Comparison of ENCODE assay signal across 21 cellular contexts in genomic region chr13:27970382-27971235, GRCh38. TPM values are rescaled to one million over a fixed set of nuclear protein-coding genes. Genes with fewer than 3 reads are reported as not detected.
DNase-seq lines count a peak whose midpoint lies in the region; ATAC-seq and TF ChIP-seq lines count a peak whose summit lies in the region.
"Had no signal": no experiment of that assay in that cellular context is flagged by ENCODE, and none has a peak within 500 bp of the region (broad histone marks: within the 10 kb centered on the region; RNA-seq: fewer than 3 reads in every experiment).

No MANE protein-coding gene starts in this region.

- no peak for ATAC-seq in naive B cell (ENCODE audit: low read depth in 2 of 2)
- no peak for ATAC-seq in stimulated activated naive B cell treated with anti-CD40 and anti-IgM and Interleukin-4, amounts not matched to agents 10 μg/mL and 1 μg/mL and 100 μg/mL, for 72 hours (replicated peaks)
- no peak for ATAC-seq in activated CD8-positive, alpha-beta T cell treated with anti-CD3 and anti-CD28 coated beads, Interleukin-2, amount 10 ng/mL, durations not matched to agents 7 days and 5 days
- ATAC-seq: left cardiac atrium, right cardiac atrium had no signal

- intact Hi-C loops in activated T-helper 2 cell treated with anti-CD3 and anti-CD28 coated beads, Interferon-gamma antibody, Interleukin-2, Interleukin-4, amounts not matched to agents 10 μg/mL and 5 μg/mL and 100 μg/mL, durations not matched to agents 14 hours and 24 hours and 36 hours (cut with micrococcal nuclease) = loop anchor here (2.0 kb wide), 2 partner anchors 16 to 176 kb away; no protein-coding TSS in a partner anchor

- H3K4me1 Mint-ChIP-seq in IgD-negative memory B cell = peaks cover 15 to 22% (median 19%) of the 10 kb centered on the region in 3 donors
- H3K4me1 Mint-ChIP-seq in glutamatergic neuron (ENCODE audit: low read depth, unreplicated experiment) = peaks cover 21% of the 10 kb centered on the region
- H3K4me1 Mint-ChIP-seq in naive B cell = peaks cover 38 to 52% (median 46%) of the 10 kb centered on the region in 3 donors
- peaks cover 36 to 59% of the 10 kb centered on the region in 2 donors for H3K4me1 Mint-ChIP-seq in stimulated activated naive B cell treated with anti-CD40 and anti-IgM and Interleukin-4, amounts not matched to agents 10 μg/mL and 1 μg/mL and 100 μg/mL, for 72 hours
- peaks cover 3% of the 10 kb centered on the region for H3K4me1 Mint-ChIP-seq in activated T-helper 2 cell treated with anti-CD3 and anti-CD28 coated beads, Interferon-gamma antibody, Interleukin-2, Interleukin-4, amounts not matched to agents 10 μg/mL and 5 μg/mL and 100 μg/mL, durations not matched to agents 14 hours and 24 hours and 36 hours (ENCODE audit: low read depth)
- H3K4me1 Mint-ChIP-seq in activated CD8-positive, alpha-beta T cell treated with anti-CD3 and anti-CD28 coated beads, Interleukin-2, amount 10 ng/mL, durations not matched to agents 7 days and 5 days (ENCODE audit: low read depth) = peaks cover 6% of the 10 kb centered on the region

- H3K4me3 Mint-ChIP-seq in IgD-negative memory B cell = peak overlapping the region in 2 of 4 donors; percentile 65 to 68
- no peak overlapping the region for H3K4me3 Mint-ChIP-seq in glutamatergic neuron (ENCODE audit: unreplicated experiment)
- peak overlapping the region in 5 of 8 donors; percentile 31 to 61 (median 56) for H3K4me3 Mint-ChIP-seq in naive B cell
- H3K4me3 Mint-ChIP-seq in stimulated activated naive B cell treated with anti-CD40 and anti-IgM and Interleukin-4, amounts not matched to agents 10 μg/mL and 1 μg/mL and 100 μg/mL, for 72 hours = peak overlapping the region; percentile 17 to 32
- no peak overlapping the region for H3K4me3 Mint-ChIP-seq in activated T-helper 2 cell treated with anti-CD3 and anti-CD28 coated beads, Interferon-gamma antibody, Interleukin-2, Interleukin-4, amounts not matched to agents 10 μg/mL and 5 μg/mL and 100 μg/mL, durations not matched to agents 14 hours and 24 hours and 36 hours (ENCODE audit: low read depth)
- H3K4me3 Mint-ChIP-seq in activated CD8-positive, alpha-beta T cell treated with anti-CD3 and anti-CD28 coated beads, Interleukin-2, amount 10 ng/mL, durations not matched to agents 7 days and 5 days = no peak overlapping the region
- H3K4me3 Mint-ChIP-seq: activated CD4-positive, alpha-beta memory T cell treated with anti-CD3 and anti-CD28 coated beads for 36 hours; activated naive CD8-positive, alpha-beta T cell treated with anti-CD3 and anti-CD28 coated beads, Interleukin-2, amount 10 ng/mL, durations not matched to agents 7 days and 5 days had no signal

- TF ChIP-seq CTCF in glutamatergic neuron (IDR thresholded peaks at IDR 0.05; ENCODE audit: partially characterized antibody, unreplicated experiment) = no peak

- H3K36me3 Mint-ChIP-seq in IgD-negative memory B cell (no peaks in the 10 kb centered on the region), glutamatergic neuron (ENCODE audit: unreplicated experiment) (no peaks in the 10 kb centered on the region), naive B cell (no peaks in the 10 kb centered on the region)
- H3K36me3 Mint-ChIP-seq in stimulated activated naive B cell treated with anti-CD40 and anti-IgM and Interleukin-4, amounts not matched to agents 10 μg/mL and 1 μg/mL and 100 μg/mL, for 72 hours = no peaks in the 10 kb centered on the region
- H3K36me3 Mint-ChIP-seq in activated T-helper 2 cell treated with anti-CD3 and anti-CD28 coated beads, Interferon-gamma antibody, Interleukin-2, Interleukin-4, amounts not matched to agents 10 μg/mL and 5 μg/mL and 100 μg/mL, durations not matched to agents 14 hours and 24 hours and 36 hours (ENCODE audit: low read depth) = no peaks in the 10 kb centered on the region
- H3K36me3 Mint-ChIP-seq in activated CD8-positive, alpha-beta T cell treated with anti-CD3 and anti-CD28 coated beads, Interleukin-2, amount 10 ng/mL, durations not matched to agents 7 days and 5 days (ENCODE audit: low read depth) = peaks cover 2% of the 10 kb centered on the region
- H3K36me3 Mint-ChIP-seq: activated CD4-positive, alpha-beta memory T cell treated with anti-CD3 and anti-CD28 coated beads for 36 hours; activated naive CD8-positive, alpha-beta T cell treated with anti-CD3 and anti-CD28 coated beads, Interleukin-2, amount 10 ng/mL, durations not matched to agents 7 days and 5 days had no signal

- peak overlapping the region in 2 of 3 donors; percentile 46 to 62 for H3K27ac Mint-ChIP-seq in IgD-negative memory B cell
- H3K27ac Mint-ChIP-seq in glutamatergic neuron (ENCODE audit: unreplicated experiment) = no peak overlapping the region
- peak overlapping the region in 2 of 6 donors; percentile 24 to 65 for H3K27ac Mint-ChIP-seq in naive B cell
- peak overlapping the region; percentile 75 for H3K27ac Mint-ChIP-seq in stimulated activated naive B cell treated with anti-CD40 and anti-IgM and Interleukin-4, amounts not matched to agents 10 μg/mL and 1 μg/mL and 100 μg/mL, for 72 hours
- no peak overlapping the region for H3K27ac Mint-ChIP-seq in activated T-helper 2 cell treated with anti-CD3 and anti-CD28 coated beads, Interferon-gamma antibody, Interleukin-2, Interleukin-4, amounts not matched to agents 10 μg/mL and 5 μg/mL and 100 μg/mL, durations not matched to agents 14 hours and 24 hours and 36 hours
- no peak overlapping the region for H3K27ac Mint-ChIP-seq in activated CD8-positive, alpha-beta T cell treated with anti-CD3 and anti-CD28 coated beads, Interleukin-2, amount 10 ng/mL, durations not matched to agents 7 days and 5 days
- H3K27ac Mint-ChIP-seq: activated CD4-positive, alpha-beta memory T cell treated with anti-CD3 and anti-CD28 coated beads for 36 hours had no signal

- H3K9me3 Mint-ChIP-seq in IgD-negative memory B cell (peaks cover 0 to 1% (median 0%) of the 10 kb centered on the region in 3 donors), glutamatergic neuron (ENCODE audit: unreplicated experiment) (peaks cover 26% of the 10 kb centered on the region), naive B cell (peaks cover 0 to 3% (median 0%) of the 10 kb centered on the region in 7 donors)
- no peaks in the 10 kb centered on the region for H3K9me3 Mint-ChIP-seq in stimulated activated naive B cell treated with anti-CD40 and anti-IgM and Interleukin-4, amounts not matched to agents 10 μg/mL and 1 μg/mL and 100 μg/mL, for 72 hours
- H3K9me3 Mint-ChIP-seq in activated T-helper 2 cell treated with anti-CD3 and anti-CD28 coated beads, Interferon-gamma antibody, Interleukin-2, Interleukin-4, amounts not matched to agents 10 μg/mL and 5 μg/mL and 100 μg/mL, durations not matched to agents 14 hours and 24 hours and 36 hours = no peaks in the 10 kb centered on the region
- H3K9me3 Mint-ChIP-seq in activated CD8-positive, alpha-beta T cell treated with anti-CD3 and anti-CD28 coated beads, Interleukin-2, amount 10 ng/mL, durations not matched to agents 7 days and 5 days (ENCODE audit: insufficient read depth) = no peaks in the 10 kb centered on the region
- H3K9me3 Mint-ChIP-seq: activated CD4-positive, alpha-beta memory T cell treated with anti-CD3 and anti-CD28 coated beads for 36 hours; activated naive CD8-positive, alpha-beta T cell treated with anti-CD3 and anti-CD28 coated beads, Interleukin-2, amount 10 ng/mL, durations not matched to agents 7 days and 5 days had no signal

- H3K27me3 Mint-ChIP-seq in IgD-negative memory B cell (peaks cover 74% of the 10 kb centered on the region), glutamatergic neuron (ENCODE audit: unreplicated experiment) (peaks cover 46% of the 10 kb centered on the region), naive B cell (peaks cover 64 to 96% (median 86%) of the 10 kb centered on the region in 3 donors)
- H3K27me3 Mint-ChIP-seq in stimulated activated naive B cell treated with anti-CD40 and anti-IgM and Interleukin-4, amounts not matched to agents 10 μg/mL and 1 μg/mL and 100 μg/mL, for 72 hours = peaks cover 76 to 94% of the 10 kb centered on the region in 2 donors
- peaks cover 82% of the 10 kb centered on the region for H3K27me3 Mint-ChIP-seq in activated T-helper 2 cell treated with anti-CD3 and anti-CD28 coated beads, Interferon-gamma antibody, Interleukin-2, Interleukin-4, amounts not matched to agents 10 μg/mL and 5 μg/mL and 100 μg/mL, durations not matched to agents 14 hours and 24 hours and 36 hours (ENCODE audit: low read depth)
- peaks cover 79% of the 10 kb centered on the region for H3K27me3 Mint-ChIP-seq in activated CD8-positive, alpha-beta T cell treated with anti-CD3 and anti-CD28 coated beads, Interleukin-2, amount 10 ng/mL, durations not matched to agents 7 days and 5 days (ENCODE audit: low read depth)

- CTCF ChIA-PET in activated CD8-positive, alpha-beta T cell treated with anti-CD3 and anti-CD28 coated beads, Interleukin-2, amount 10 ng/mL, durations not matched to agents 7 days and 5 days (lab: Charles Lee) = interaction anchor here (1.1 kb wide), 1 partner anchor 10 kb away, joined by 4 read pairs; no protein-coding TSS in a partner anchor

- DNase-seq in glutamatergic neuron = peak; percentile 25
- DNase-seq in naive B cell = no peak
- DNase-seq in stimulated activated naive B cell treated with anti-CD40 and anti-IgM and Interleukin-4, amounts not matched to agents 10 μg/mL and 1 μg/mL and 100 μg/mL, for 72 hours = no peak
- DNase-seq in activated T-helper 2 cell treated with anti-CD3 and anti-CD28 coated beads, Interferon-gamma antibody, Interleukin-2, Interleukin-4, amounts not matched to agents 10 μg/mL and 5 μg/mL and 100 μg/mL, durations not matched to agents 14 hours and 24 hours and 36 hours (ENCODE audit: low spot score) = no peak
- no peak for DNase-seq in cerebellar nuclear complex (lab: John Stamatoyannopoulos, UW)
- no peak for DNase-seq in activated CD8-positive, alpha-beta T cell treated with anti-CD3 and anti-CD28 coated beads, Interleukin-2, amount 10 ng/mL, durations not matched to agents 7 days and 5 days
- DNase-seq: activated CD4-positive, alpha-beta memory T cell treated with anti-CD3 and anti-CD28 coated beads for 36 hours; activated naive CD8-positive, alpha-beta T cell treated with anti-CD3 and anti-CD28 coated beads, Interleukin-2, amount 10 ng/mL, durations not matched to agents 7 days and 5 days; brain microvascular endothelial cell; hippocampal formation; left cardiac atrium; midbrain; NCI-H510A treated with DMSO at 0.1 percent for 48 hours; nucleus accumbens; right cardiac atrium; Right ventricle myocardium superior; stimulated activated naive CD4-positive, alpha-beta T cell treated with Interleukin-2 at 50 U/mL for 16 hours; T-helper 1 cell had no signal

- POLR2A ChIA-PET in activated CD8-positive, alpha-beta T cell treated with anti-CD3 and anti-CD28 coated beads, Interleukin-2, amount 10 ng/mL, durations not matched to agents 7 days and 5 days (lab: Charles Lee) = no interaction called here

RNA-seq across cellular contexts. Expression of gene CDX2, which starts 1.5 kb away (rescaled TPM):
- polyA plus RNA-seq in IgD-negative memory B cell = not detected
- 1.1 TPM for total RNA-seq in glutamatergic neuron (ENCODE audit: unreplicated experiment)
- not detected for polyA plus RNA-seq in naive B cell (ENCODE audit: low read depth in 6 of 6)
- not detected in 2 replicates for total RNA-seq in activated T-helper 2 cell treated with anti-CD3 and anti-CD28 coated beads, Interferon-gamma antibody, Interleukin-2, Interleukin-4, amounts not matched to agents 10 μg/mL and 5 μg/mL and 100 μg/mL, durations not matched to agents 14 hours and 24 hours and 36 hours
- not detected for total RNA-seq in activated CD8-positive, alpha-beta T cell treated with anti-CD3 and anti-CD28 coated beads, Interleukin-2, amount 10 ng/mL, durations not matched to agents 7 days and 5 days
- total RNA-seq: activated CD4-positive, alpha-beta memory T cell treated with anti-CD3 and anti-CD28 coated beads for 36 hours; activated naive CD8-positive, alpha-beta T cell treated with anti-CD3 and anti-CD28 coated beads, Interleukin-2, amount 10 ng/mL, durations not matched to agents 7 days and 5 days; left cardiac atrium; LHCN-M2; right cardiac atrium; Right ventricle myocardium superior; tibial nerve had no signal
- polyA plus RNA-seq: right cardiac atrium had no signal

RNA-seq across cellular contexts. Expression of gene URAD, which starts 17.9 kb away (rescaled TPM):
- polyA plus RNA-seq in IgD-negative memory B cell (not detected), naive B cell (ENCODE audit: low read depth in 6 of 6) (not detected)
- not detected for total RNA-seq in glutamatergic neuron (ENCODE audit: unreplicated experiment)
- total RNA-seq in activated T-helper 2 cell treated with anti-CD3 and anti-CD28 coated beads, Interferon-gamma antibody, Interleukin-2, Interleukin-4, amounts not matched to agents 10 μg/mL and 5 μg/mL and 100 μg/mL, durations not matched to agents 14 hours and 24 hours and 36 hours = not detected in 2 replicates
- not detected for total RNA-seq in activated CD8-positive, alpha-beta T cell treated with anti-CD3 and anti-CD28 coated beads, Interleukin-2, amount 10 ng/mL, durations not matched to agents 7 days and 5 days
- total RNA-seq: activated CD4-positive, alpha-beta memory T cell treated with anti-CD3 and anti-CD28 coated beads for 36 hours; activated naive CD8-positive, alpha-beta T cell treated with anti-CD3 and anti-CD28 coated beads, Interleukin-2, amount 10 ng/mL, durations not matched to agents 7 days and 5 days; left cardiac atrium; LHCN-M2; right cardiac atrium; Right ventricle myocardium superior; tibial nerve had no signal
- polyA plus RNA-seq: right cardiac atrium had no signal

RNA-seq across cellular contexts. Expression of gene PDX1, which starts 50.8 kb away (rescaled TPM):
- not detected for polyA plus RNA-seq in IgD-negative memory B cell
- not detected for total RNA-seq in glutamatergic neuron (ENCODE audit: unreplicated experiment)
- not detected for polyA plus RNA-seq in naive B cell (ENCODE audit: low read depth in 6 of 6)
- total RNA-seq in activated T-helper 2 cell treated with anti-CD3 and anti-CD28 coated beads, Interferon-gamma antibody, Interleukin-2, Interleukin-4, amounts not matched to agents 10 μg/mL and 5 μg/mL and 100 μg/mL, durations not matched to agents 14 hours and 24 hours and 36 hours = not detected in 2 replicates
- not detected for total RNA-seq in activated CD8-positive, alpha-beta T cell treated with anti-CD3 and anti-CD28 coated beads, Interleukin-2, amount 10 ng/mL, durations not matched to agents 7 days and 5 days
- total RNA-seq: activated CD4-positive, alpha-beta memory T cell treated with anti-CD3 and anti-CD28 coated beads for 36 hours; activated naive CD8-positive, alpha-beta T cell treated with anti-CD3 and anti-CD28 coated beads, Interleukin-2, amount 10 ng/mL, durations not matched to agents 7 days and 5 days; left cardiac atrium; LHCN-M2; right cardiac atrium; Right ventricle myocardium superior had no signal
- polyA plus RNA-seq: right cardiac atrium had no signal

Comparison
In these comparisons a context has a peak if more than half of its experiments do, and no peak if none do; other contexts are left out.
1. H3K27ac Mint-ChIP-seq: peak in IgD-negative memory B cell (2 of 3) and stimulated activated naive B cell treated with anti-CD40 and anti-IgM and Interleukin-4, amounts not matched to agents 10 μg/mL and 1 μg/mL and 100 μg/mL, for 72 hours (single experiment); none in glutamatergic neuron (single experiment), activated T-helper 2 cell treated with anti-CD3 and anti-CD28 coated beads, Interferon-gamma antibody, Interleukin-2, Interleukin-4, amounts not matched to agents 10 μg/mL and 5 μg/mL and 100 μg/mL, durations not matched to agents 14 hours and 24 hours and 36 hours (single experiment) and activated CD8-positive, alpha-beta T cell treated with anti-CD3 and anti-CD28 coated beads, Interleukin-2, amount 10 ng/mL, durations not matched to agents 7 days and 5 days (single experiment).
2. H3K4me3 Mint-ChIP-seq: peak in naive B cell (5 of 8) and stimulated activated naive B cell treated with anti-CD40 and anti-IgM and Interleukin-4, amounts not matched to agents 10 μg/mL and 1 μg/mL and 100 μg/mL, for 72 hours (2 of 2); none in glutamatergic neuron (single experiment), activated T-helper 2 cell treated with anti-CD3 and anti-CD28 coated beads, Interferon-gamma antibody, Interleukin-2, Interleukin-4, amounts not matched to agents 10 μg/mL and 5 μg/mL and 100 μg/mL, durations not matched to agents 14 hours and 24 hours and 36 hours (single experiment) and activated CD8-positive, alpha-beta T cell treated with anti-CD3 and anti-CD28 coated beads, Interleukin-2, amount 10 ng/mL, durations not matched to agents 7 days and 5 days (single experiment).